In genomic region chr20:14319704-14320103, GRCh38 we compare ENCODE assay signal across 22 cellular contexts. TPM values are rescaled to one million over a fixed set of nuclear protein-coding genes. Genes with fewer than 3 reads are reported as not detected.
DNase-seq lines count a peak whose midpoint lies in the region; ATAC-seq and TF ChIP-seq lines count a peak whose summit lies in the region.
"Had no signal": no experiment of that assay in that cellular context is flagged by ENCODE, and none has a peak within 500 bp of the region (broad histone marks: within the 10 kb centered on the region; RNA-seq: fewer than 3 reads in every experiment).

No MANE protein-coding gene starts in this region.

- POLR2A ChIA-PET in RWPE1 (lab: Yijun Ruan, JAX; ENCODE audit: low non-redundant PET): no interaction called here

- peaks cover 4% of the 10 kb centered on the region; the same call in 1 of the 2 replicates for H3K4me1 ChIP-seq in DND-41 (ENCODE audit: insufficient read depth, low read length)
- peaks cover 3% of the 10 kb centered on the region for H3K4me1 ChIP-seq in mesendoderm (ENCODE audit: control insufficient read depth, low read depth, low read length)

- H3K4me3 ChIP-seq in DND-41 (ENCODE audit: low read depth in 1 of 2, low read length in 2 of 2) (no peak overlapping the region), mesendoderm (ENCODE audit: low read length) (no peak overlapping the region)

- no peak overlapping the region for H3K4ac ChIP-seq in mesendoderm (ENCODE audit: low read depth, low read length)

- H3K36me3 ChIP-seq in DND-41 (ENCODE audit: insufficient read depth, low read length) (no peaks in the 10 kb centered on the region), mesendoderm (ENCODE audit: control insufficient read depth, insufficient read depth, low read length) (no peaks in the 10 kb centered on the region)

- H4K5ac ChIP-seq in mesendoderm (ENCODE audit: low read length): no peak overlapping the region

- no peak overlapping the region for H2AK5ac ChIP-seq in mesendoderm (ENCODE audit: low read length)

- CTCF ChIA-PET in RWPE1 (lab: Yijun Ruan, JAX): no interaction called here

- peak overlapping the region; percentile 25 for H2BK15ac ChIP-seq in mesendoderm (replicated peaks; ENCODE audit: low read depth)

- no peak overlapping the region for H4K8ac ChIP-seq in mesendoderm (ENCODE audit: low read depth, low read length)

- no peak overlapping the region for H2BK120ac ChIP-seq in mesendoderm (ENCODE audit: low read depth, low read length)

- DNase-seq in DND-41 (no peak), SW480 (ENCODE audit: low spot score) (peak; percentile 71), left lobe of liver (ENCODE audit: low spot score) (no peak), mesendoderm (no peak), NCI-H226 (no peak), RWPE1 (ENCODE audit: low spot score) (no peak)
- DNase-seq in stimulated activated CD4-positive, alpha-beta T cell treated with anti-CD3 and anti-CD28 coated beads, Interleukin-1b, Interleukin-23, amount 100 ng/mL, for 48 hours: no peak
- DNase-seq: 8988T; ACHN; C1 segment of cervical spinal cord; CD4-positive, alpha-beta memory T cell; CD4-positive, CD25-positive, alpha-beta regulatory T cell; CD8-positive, alpha-beta memory T cell; COR-L47; DMS 273 treated with DMSO at 0.1 percent for 48 hours; DMS153; DMS53; DMS79; GF-D8 had no signal

- H2AFZ ChIP-seq in DND-41 (ENCODE audit: low read depth, low read length): no peak overlapping the region

- no peak overlapping the region for H3K23ac ChIP-seq in mesendoderm (ENCODE audit: low read length)

- TF ChIP-seq CTCF in DND-41 (IDR thresholded peaks at IDR 0.05; ENCODE audit: borderline replicate concordance, extremely low read depth, low read length, poor library complexity, severe bottlenecking) (no peak), RWPE1 (conservative IDR thresholded peaks at IDR 0.05; ENCODE audit: low read depth) (no peak)

- H3K56ac ChIP-seq in mesendoderm (ENCODE audit: low read length): no peak overlapping the region

- no peaks in the 10 kb centered on the region for H4K20me1 ChIP-seq in DND-41 (ENCODE audit: insufficient read depth, low read length)

- H2BK5ac ChIP-seq in mesendoderm (ENCODE audit: low read length): no peak overlapping the region

- no peak overlapping the region for H3K18ac ChIP-seq in mesendoderm (ENCODE audit: low read length)

- H3K27ac ChIP-seq in DND-41 (ENCODE audit: low read length) (no peak overlapping the region), mesendoderm (ENCODE audit: low read depth, low read length) (no peak overlapping the region), RWPE1 (no peak overlapping the region)

- WGBS in mesendoderm (ENCODE audit: extremely low coverage, insufficient coverage, low lambda C conversion rate): no CpG with 5 or more reads among the region's 1 CpG

- no peaks in the 10 kb centered on the region for H3K9me3 ChIP-seq in DND-41 (ENCODE audit: insufficient read depth, low read length, severe bottlenecking)

- H3K79me2 ChIP-seq in DND-41 (ENCODE audit: insufficient read depth, low read length): no peaks in the 10 kb centered on the region
- H3K79me2 ChIP-seq in mesendoderm (ENCODE audit: control insufficient read depth, insufficient read depth, low read length): no peaks in the 10 kb centered on the region

- no peaks in the 10 kb centered on the region for H3K79me1 ChIP-seq in mesendoderm (ENCODE audit: low read length)

- H3K9ac ChIP-seq in DND-41 (ENCODE audit: low read depth, low read length) (no peak overlapping the region), mesendoderm (ENCODE audit: low read length) (no peak overlapping the region)

- H3K27me3 ChIP-seq in DND-41 (ENCODE audit: insufficient read depth, low read length, poor library complexity) (peaks cover 7% of the 10 kb centered on the region), mesendoderm (ENCODE audit: insufficient read depth, low read length, poor library complexity) (no peaks in the 10 kb centered on the region)

- H3K4me2 ChIP-seq in DND-41 (ENCODE audit: insufficient read depth, low read length): no peak overlapping the region
- no peak overlapping the region for H3K4me2 ChIP-seq in mesendoderm (ENCODE audit: low read length)

- ATAC-seq in DND-41 (ENCODE audit: insufficient read depth, low read depth) (peak; percentile 58; the same call in 2 of the 3 replicates), left lobe of liver (peak; percentile 44), HG02571 (IDR thresholded peaks at IDR 0.05; ENCODE audit: unreplicated experiment) (no peak)

RNA-seq across cellular contexts. Expression of gene FLRT3, which starts 17.7 kb away (rescaled TPM):
- 7.9 TPM for total RNA-seq in left lobe of liver
- polyA plus RNA-seq in mesendoderm (2013, experiment 1 of 2): 8.9 TPM
- polyA plus RNA-seq in mesendoderm (2013, experiment 2 of 2): 8.2 TPM
- total RNA-seq: A673; CD4-positive, alpha-beta memory T cell; CD4-positive, CD25-positive, alpha-beta regulatory T cell; CD8-positive, alpha-beta memory T cell had no signal
- polyA plus RNA-seq: CD14-positive monocyte; CD4-positive, alpha-beta memory T cell; CD4-positive, CD25-positive, alpha-beta regulatory T cell; CD8-positive, alpha-beta memory T cell had no signal
